In the genomic region with DNA sequence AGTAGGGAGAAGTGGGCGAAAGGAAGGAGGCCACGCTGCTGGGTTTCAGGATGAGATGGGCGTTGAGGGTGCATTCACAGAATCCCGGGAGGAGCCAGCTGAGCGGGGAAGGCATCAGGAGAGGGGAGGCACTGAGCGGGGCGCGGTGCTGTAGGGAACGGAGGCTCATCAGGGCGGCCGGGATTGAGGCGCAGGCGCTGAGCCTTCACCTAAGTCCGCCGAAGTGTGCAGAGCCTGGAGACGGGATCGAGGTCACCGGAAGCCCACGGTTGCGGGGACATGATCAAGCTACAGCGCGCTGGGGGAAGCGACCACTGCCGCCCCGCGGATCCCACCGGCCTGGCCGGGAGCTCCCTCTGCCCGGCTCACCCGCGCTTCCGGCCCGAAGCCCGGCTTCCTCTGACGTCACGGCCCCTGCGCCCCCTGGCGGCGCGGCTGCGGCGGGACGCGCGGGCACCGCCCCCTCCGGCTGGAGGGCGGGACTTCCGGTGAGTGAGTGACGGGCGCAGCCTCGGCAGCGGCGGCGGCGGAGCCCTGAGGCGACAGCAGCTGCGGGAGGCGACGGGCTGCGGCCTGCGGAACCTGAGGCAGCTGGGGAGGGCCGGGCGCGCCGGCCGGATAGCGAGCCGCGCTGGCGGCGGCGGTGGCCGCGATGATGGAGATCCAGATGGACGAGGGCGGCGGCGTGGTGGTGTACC, we compare ENCODE assay signal across 1 cellular context.
TF ChIP-seq lines count a peak whose summit lies in the region.

A gene with protein sequence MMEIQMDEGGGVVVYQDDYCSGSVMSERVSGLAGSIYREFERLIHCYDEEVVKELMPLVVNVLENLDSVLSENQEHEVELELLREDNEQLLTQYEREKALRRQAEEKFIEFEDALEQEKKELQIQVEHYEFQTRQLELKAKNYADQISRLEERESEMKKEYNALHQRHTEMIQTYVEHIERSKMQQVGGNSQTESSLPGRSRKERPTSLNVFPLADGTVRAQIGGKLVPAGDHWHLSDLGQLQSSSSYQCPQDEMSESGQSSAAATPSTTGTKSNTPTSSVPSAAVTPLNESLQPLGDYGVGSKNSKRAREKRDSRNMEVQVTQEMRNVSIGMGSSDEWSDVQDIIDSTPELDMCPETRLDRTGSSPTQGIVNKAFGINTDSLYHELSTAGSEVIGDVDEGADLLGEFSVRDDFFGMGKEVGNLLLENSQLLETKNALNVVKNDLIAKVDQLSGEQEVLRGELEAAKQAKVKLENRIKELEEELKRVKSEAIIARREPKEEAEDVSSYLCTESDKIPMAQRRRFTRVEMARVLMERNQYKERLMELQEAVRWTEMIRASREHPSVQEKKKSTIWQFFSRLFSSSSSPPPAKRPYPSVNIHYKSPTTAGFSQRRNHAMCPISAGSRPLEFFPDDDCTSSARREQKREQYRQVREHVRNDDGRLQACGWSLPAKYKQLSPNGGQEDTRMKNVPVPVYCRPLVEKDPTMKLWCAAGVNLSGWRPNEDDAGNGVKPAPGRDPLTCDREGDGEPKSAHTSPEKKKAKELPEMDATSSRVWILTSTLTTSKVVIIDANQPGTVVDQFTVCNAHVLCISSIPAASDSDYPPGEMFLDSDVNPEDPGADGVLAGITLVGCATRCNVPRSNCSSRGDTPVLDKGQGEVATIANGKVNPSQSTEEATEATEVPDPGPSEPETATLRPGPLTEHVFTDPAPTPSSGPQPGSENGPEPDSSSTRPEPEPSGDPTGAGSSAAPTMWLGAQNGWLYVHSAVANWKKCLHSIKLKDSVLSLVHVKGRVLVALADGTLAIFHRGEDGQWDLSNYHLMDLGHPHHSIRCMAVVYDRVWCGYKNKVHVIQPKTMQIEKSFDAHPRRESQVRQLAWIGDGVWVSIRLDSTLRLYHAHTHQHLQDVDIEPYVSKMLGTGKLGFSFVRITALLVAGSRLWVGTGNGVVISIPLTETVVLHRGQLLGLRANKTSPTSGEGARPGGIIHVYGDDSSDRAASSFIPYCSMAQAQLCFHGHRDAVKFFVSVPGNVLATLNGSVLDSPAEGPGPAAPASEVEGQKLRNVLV (N-terminal part only) (plus strand): TSS at position 508 of the 698 bp plus-strand sequence. CDS start 145 bp downstream, at position 653.

TF ChIP-seq in H1, 55 proteins besides CTCF, POLR2A, EP300 and RAD21 (continued from another document):
- TF ChIP-seq SIN3A (conservative IDR thresholded peaks at IDR 0.05 in 1 of 2, IDR thresholded peaks at IDR 0.05 in 1 of 2; ENCODE audit: low read depth in 1 of 2, low read length in 2 of 2): peak in 1 of 2 experiments; percentile 92; a peak in 2 of 4 replicates
- TF ChIP-seq SUZ12 (IDR thresholded peaks at IDR 0.05; ENCODE audit: low read length): no peak
- no peak for TF ChIP-seq KDM1A (IDR thresholded peaks at IDR 0.05; ENCODE audit: borderline replicate concordance, low read length)
- TF ChIP-seq BRCA1 (IDR thresholded peaks at IDR 0.05; ENCODE audit: low read depth, low read length): no peak
- TF ChIP-seq, protein P1, sequence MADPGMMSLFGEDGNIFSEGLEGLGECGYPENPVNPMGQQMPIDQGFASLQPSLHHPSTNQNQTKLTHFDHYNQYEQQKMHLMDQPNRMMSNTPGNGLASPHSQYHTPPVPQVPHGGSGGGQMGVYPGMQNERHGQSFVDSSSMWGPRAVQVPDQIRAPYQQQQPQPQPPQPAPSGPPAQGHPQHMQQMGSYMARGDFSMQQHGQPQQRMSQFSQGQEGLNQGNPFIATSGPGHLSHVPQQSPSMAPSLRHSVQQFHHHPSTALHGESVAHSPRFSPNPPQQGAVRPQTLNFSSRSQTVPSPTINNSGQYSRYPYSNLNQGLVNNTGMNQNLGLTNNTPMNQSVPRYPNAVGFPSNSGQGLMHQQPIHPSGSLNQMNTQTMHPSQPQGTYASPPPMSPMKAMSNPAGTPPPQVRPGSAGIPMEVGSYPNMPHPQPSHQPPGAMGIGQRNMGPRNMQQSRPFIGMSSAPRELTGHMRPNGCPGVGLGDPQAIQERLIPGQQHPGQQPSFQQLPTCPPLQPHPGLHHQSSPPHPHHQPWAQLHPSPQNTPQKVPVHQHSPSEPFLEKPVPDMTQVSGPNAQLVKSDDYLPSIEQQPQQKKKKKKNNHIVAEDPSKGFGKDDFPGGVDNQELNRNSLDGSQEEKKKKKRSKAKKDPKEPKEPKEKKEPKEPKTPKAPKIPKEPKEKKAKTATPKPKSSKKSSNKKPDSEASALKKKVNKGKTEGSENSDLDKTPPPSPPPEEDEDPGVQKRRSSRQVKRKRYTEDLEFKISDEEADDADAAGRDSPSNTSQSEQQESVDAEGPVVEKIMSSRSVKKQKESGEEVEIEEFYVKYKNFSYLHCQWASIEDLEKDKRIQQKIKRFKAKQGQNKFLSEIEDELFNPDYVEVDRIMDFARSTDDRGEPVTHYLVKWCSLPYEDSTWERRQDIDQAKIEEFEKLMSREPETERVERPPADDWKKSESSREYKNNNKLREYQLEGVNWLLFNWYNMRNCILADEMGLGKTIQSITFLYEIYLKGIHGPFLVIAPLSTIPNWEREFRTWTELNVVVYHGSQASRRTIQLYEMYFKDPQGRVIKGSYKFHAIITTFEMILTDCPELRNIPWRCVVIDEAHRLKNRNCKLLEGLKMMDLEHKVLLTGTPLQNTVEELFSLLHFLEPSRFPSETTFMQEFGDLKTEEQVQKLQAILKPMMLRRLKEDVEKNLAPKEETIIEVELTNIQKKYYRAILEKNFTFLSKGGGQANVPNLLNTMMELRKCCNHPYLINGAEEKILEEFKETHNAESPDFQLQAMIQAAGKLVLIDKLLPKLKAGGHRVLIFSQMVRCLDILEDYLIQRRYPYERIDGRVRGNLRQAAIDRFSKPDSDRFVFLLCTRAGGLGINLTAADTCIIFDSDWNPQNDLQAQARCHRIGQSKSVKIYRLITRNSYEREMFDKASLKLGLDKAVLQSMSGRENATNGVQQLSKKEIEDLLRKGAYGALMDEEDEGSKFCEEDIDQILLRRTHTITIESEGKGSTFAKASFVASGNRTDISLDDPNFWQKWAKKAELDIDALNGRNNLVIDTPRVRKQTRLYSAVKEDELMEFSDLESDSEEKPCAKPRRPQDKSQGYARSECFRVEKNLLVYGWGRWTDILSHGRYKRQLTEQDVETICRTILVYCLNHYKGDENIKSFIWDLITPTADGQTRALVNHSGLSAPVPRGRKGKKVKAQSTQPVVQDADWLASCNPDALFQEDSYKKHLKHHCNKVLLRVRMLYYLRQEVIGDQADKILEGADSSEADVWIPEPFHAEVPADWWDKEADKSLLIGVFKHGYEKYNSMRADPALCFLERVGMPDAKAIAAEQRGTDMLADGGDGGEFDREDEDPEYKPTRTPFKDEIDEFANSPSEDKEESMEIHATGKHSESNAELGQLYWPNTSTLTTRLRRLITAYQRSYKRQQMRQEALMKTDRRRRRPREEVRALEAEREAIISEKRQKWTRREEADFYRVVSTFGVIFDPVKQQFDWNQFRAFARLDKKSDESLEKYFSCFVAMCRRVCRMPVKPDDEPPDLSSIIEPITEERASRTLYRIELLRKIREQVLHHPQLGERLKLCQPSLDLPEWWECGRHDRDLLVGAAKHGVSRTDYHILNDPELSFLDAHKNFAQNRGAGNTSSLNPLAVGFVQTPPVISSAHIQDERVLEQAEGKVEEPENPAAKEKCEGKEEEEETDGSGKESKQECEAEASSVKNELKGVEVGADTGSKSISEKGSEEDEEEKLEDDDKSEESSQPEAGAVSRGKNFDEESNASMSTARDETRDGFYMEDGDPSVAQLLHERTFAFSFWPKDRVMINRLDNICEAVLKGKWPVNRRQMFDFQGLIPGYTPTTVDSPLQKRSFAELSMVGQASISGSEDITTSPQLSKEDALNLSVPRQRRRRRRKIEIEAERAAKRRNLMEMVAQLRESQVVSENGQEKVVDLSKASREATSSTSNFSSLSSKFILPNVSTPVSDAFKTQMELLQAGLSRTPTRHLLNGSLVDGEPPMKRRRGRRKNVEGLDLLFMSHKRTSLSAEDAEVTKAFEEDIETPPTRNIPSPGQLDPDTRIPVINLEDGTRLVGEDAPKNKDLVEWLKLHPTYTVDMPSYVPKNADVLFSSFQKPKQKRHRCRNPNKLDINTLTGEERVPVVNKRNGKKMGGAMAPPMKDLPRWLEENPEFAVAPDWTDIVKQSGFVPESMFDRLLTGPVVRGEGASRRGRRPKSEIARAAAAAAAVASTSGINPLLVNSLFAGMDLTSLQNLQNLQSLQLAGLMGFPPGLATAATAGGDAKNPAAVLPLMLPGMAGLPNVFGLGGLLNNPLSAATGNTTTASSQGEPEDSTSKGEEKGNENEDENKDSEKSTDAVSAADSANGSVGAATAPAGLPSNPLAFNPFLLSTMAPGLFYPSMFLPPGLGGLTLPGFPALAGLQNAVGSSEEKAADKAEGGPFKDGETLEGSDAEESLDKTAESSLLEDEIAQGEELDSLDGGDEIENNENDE (IDR thresholded peaks at IDR 0.05; ENCODE audit: insufficient replicate concordance, low read length): no peak
- no peak; the same call in 1 of the 2 replicates for TF ChIP-seq ATF2 (IDR thresholded peaks at IDR 0.05; ENCODE audit: low read length)
- TF ChIP-seq TEAD4 (IDR thresholded peaks at IDR 0.05; ENCODE audit: low read depth, low read length): no peak
- no peak for TF ChIP-seq MAFK (IDR thresholded peaks at IDR 0.05; ENCODE audit: low read depth, low read length)
- no peak for TF ChIP-seq RXRA (IDR thresholded peaks at IDR 0.05; ENCODE audit: insufficient read depth, low read depth, low read length)
- no peak; the same call in 1 of the 2 replicates for TF ChIP-seq KDM5A (IDR thresholded peaks at IDR 0.05; ENCODE audit: low read length)
- peak; percentile 23; the same call in 1 of the 2 replicates for TF ChIP-seq SP2 (IDR thresholded peaks at IDR 0.05; ENCODE audit: low read length)
- TF ChIP-seq RFX5 (IDR thresholded peaks at IDR 0.05; ENCODE audit: borderline replicate concordance, low read depth, low read length): 0 out of 2 replicates have a peak, but pooled peaks have one; percentile 13
- no peak for TF ChIP-seq JUN (IDR thresholded peaks at IDR 0.05; ENCODE audit: low read depth, low read length)
- TF ChIP-seq CREB1 (IDR thresholded peaks at IDR 0.05): peak; percentile 96
- no peak for TF ChIP-seq RNF2 (IDR thresholded peaks at IDR 0.05; ENCODE audit: borderline replicate concordance, low read depth, low read length, missing control alignments, poor library complexity, severe bottlenecking)
- peak; percentile 94 for TF ChIP-seq PHF8 (conservative IDR thresholded peaks at IDR 0.05; ENCODE audit: low read depth, low read length)
- peak; percentile 42; the same call in 1 of the 2 replicates for TF ChIP-seq YY1 (IDR thresholded peaks at IDR 0.05; ENCODE audit: low read depth, low read length)
- peak; percentile 17; the same call in 1 of the 2 replicates for TF ChIP-seq ATF3 (IDR thresholded peaks at IDR 0.05; ENCODE audit: insufficient read depth, low read depth, low read length)
- peak; percentile 71 for TF ChIP-seq KDM4A (IDR thresholded peaks at IDR 0.05; ENCODE audit: low read depth, low read length, severe bottlenecking)
- no peak for TF ChIP-seq CTBP2 (IDR thresholded peaks at IDR 0.05; ENCODE audit: borderline replicate concordance, insufficient read depth, insufficient read length, low read length)
- TF ChIP-seq SIRT6 (IDR thresholded peaks at IDR 0.05; ENCODE audit: low read length): no peak
- TF ChIP-seq TAF7 (optimal IDR thresholded peaks at IDR 0.05; ENCODE audit: borderline replicate concordance, low read depth, low read length): peak; percentile 74
- peak in 1 of 2 experiments; percentile 37; a peak in 1 of 4 replicates for TF ChIP-seq HDAC2 (IDR thresholded peaks at IDR 0.05; ENCODE audit: borderline replicate concordance in 1 of 2, low read depth in 2 of 2, low read length in 2 of 2)
- no peak for TF ChIP-seq POU5F1 (IDR thresholded peaks at IDR 0.05; ENCODE audit: low read depth, low read length)
- peak; percentile 36 for TF ChIP-seq NANOG (IDR thresholded peaks at IDR 0.05; ENCODE audit: insufficient read depth, low read depth, low read length, poor library complexity, severe bottlenecking)
- TF ChIP-seq TCF12 (IDR thresholded peaks at IDR 0.05; ENCODE audit: low read depth, low read length): no peak
- no peak for TF ChIP-seq EZH2 (IDR thresholded peaks at IDR 0.05; ENCODE audit: low read depth, low read length, severe bottlenecking)
- peak; percentile 98 for TF ChIP-seq GABPA (IDR thresholded peaks at IDR 0.05; ENCODE audit: borderline replicate concordance, insufficient read depth, low read length)
- peak; percentile 75; the same call in 1 of the 2 replicates for TF ChIP-seq SP1 (IDR thresholded peaks at IDR 0.05; ENCODE audit: low read depth, low read length)
- TF ChIP-seq TBP (IDR thresholded peaks at IDR 0.05; ENCODE audit: low read depth, low read length): peak; percentile 53; the same call in 1 of the 2 replicates
- peak; percentile 82; the same call in 1 of the 2 replicates for TF ChIP-seq SP4 (IDR thresholded peaks at IDR 0.05; ENCODE audit: low read length)
- TF ChIP-seq CHD2 (IDR thresholded peaks at IDR 0.05; ENCODE audit: low read length): no peak; the same call in 1 of the 2 replicates
- TF ChIP-seq HDAC6 (IDR thresholded peaks at IDR 0.05; ENCODE audit: low read depth, low read length): no peak
- 0 out of 2 replicates have a peak, but pooled peaks have one; percentile 4 for TF ChIP-seq USF2 (IDR thresholded peaks at IDR 0.05; ENCODE audit: low read length)
- no peak for TF ChIP-seq CBX8 (IDR thresholded peaks at IDR 0.05; ENCODE audit: borderline replicate concordance, low read depth, low read length)
- no peak for TF ChIP-seq CBX5 (IDR thresholded peaks at IDR 0.05; ENCODE audit: low read depth, low read length)
- TF ChIP-seq MAX (IDR thresholded peaks at IDR 0.05): no peak
- peak; percentile 44 for TF ChIP-seq BACH1 (IDR thresholded peaks at IDR 0.05; ENCODE audit: low read length)
- TF ChIP-seq SAP30 (IDR thresholded peaks at IDR 0.05; ENCODE audit: insufficient read depth, insufficient replicate concordance, low read length): peak; percentile 64
